10 cellular contexts compared by ENCODE assay signal in genomic region chr1:26307363-26307781, GRCh38. TPM values are rescaled to one million over a fixed set of nuclear protein-coding genes. Genes with fewer than 3 reads are reported as not detected.
DNase-seq lines count a peak whose midpoint lies in the region; ATAC-seq and TF ChIP-seq lines count a peak whose summit lies in the region.
"Had no signal": no experiment of that assay in that cellular context is flagged by ENCODE, and none has a peak within 500 bp of the region (broad histone marks: within the 10 kb centered on the region; RNA-seq: fewer than 3 reads in every experiment).

No MANE protein-coding gene starts in this region.

- H3K9ac ChIP-seq in mesendoderm (ENCODE audit: low read length): peak overlapping the region; percentile 87

- no peaks in the 10 kb centered on the region for H3K9me2 ChIP-seq in GM23338 (ENCODE audit: insufficient read depth)

- H3K4me1 Mint-ChIP-seq in GM23338: peaks cover 16% of the 10 kb centered on the region

- H3K27ac ChIP-seq in ACC112 (ENCODE audit: low read depth, low read length) (no peak overlapping the region), GM23338 (ENCODE audit: low read depth) (no peak overlapping the region), mesendoderm (ENCODE audit: low read depth, low read length) (no peak overlapping the region)

- DNase-seq in GM23338 (ENCODE audit: low spot score) (no peak), mesendoderm (no peak), GOT3 (lab: John Stamatoyannopoulos, UW) (no peak), midbrain (lab: John Stamatoyannopoulos, UW) (no peak), mesenteric fat pad (ENCODE audit: low spot score) (no peak)
- DNase-seq in activated CD4-positive, alpha-beta T cell treated with anti-CD3 and anti-CD28 coated beads, Interleukin-2, amount 50 U/mL, for 48 hours: peak; percentile 20 to 41

- no peak overlapping the region for H3K27ac Mint-ChIP-seq in GM23338

- H3K9me3 Mint-ChIP-seq in GM23338: no peaks in the 10 kb centered on the region

- H3K56ac ChIP-seq in mesendoderm (ENCODE audit: low read length): peak overlapping the region; percentile 84

- peaks cover 1% of the 10 kb centered on the region for H3K79me1 ChIP-seq in mesendoderm (ENCODE audit: low read length)

- H3K27me3 Mint-ChIP-seq in GM23338 (ENCODE audit: insufficient read depth, low read depth, poor library complexity): no peaks in the 10 kb centered on the region

- peaks cover 9% of the 10 kb centered on the region for H3K79me2 ChIP-seq in ACC112 (ENCODE audit: control insufficient read depth, insufficient read depth, low read length, unreplicated experiment)
- 0 out of 2 replicates have a peak, but pooled peaks cover 9% of the 10 kb centered on the region for H3K79me2 ChIP-seq in GM23338 (replicated peaks; ENCODE audit: insufficient read depth)
- H3K79me2 ChIP-seq in mesendoderm (ENCODE audit: control insufficient read depth, insufficient read depth, low read length): no peaks in the 10 kb centered on the region

- ATAC-seq in GM23338: no peak
- ATAC-seq in GM21526 (IDR thresholded peaks at IDR 0.05; ENCODE audit: low FRiP score, unreplicated experiment): no peak

- no peak overlapping the region for H2BK15ac ChIP-seq in mesendoderm (replicated peaks; ENCODE audit: low read depth)

- H3K4me3 ChIP-seq in ACC112 (ENCODE audit: low read depth, low read length) (peak overlapping the region; percentile 99), GM23338 (peak overlapping the region; percentile 99), mesendoderm (ENCODE audit: low read length) (no peak overlapping the region)

- no peak overlapping the region for H4K5ac ChIP-seq in mesendoderm (ENCODE audit: low read length)

- H2AK5ac ChIP-seq in mesendoderm (ENCODE audit: low read length): no peak overlapping the region

- no peak for TF ChIP-seq CTCF in GM23338 (conservative IDR thresholded peaks at IDR 0.05; ENCODE audit: low read depth in 2 of 2)

- H4K20me1 ChIP-seq in GM23338 (replicated peaks; ENCODE audit: insufficient read depth): no peaks in the 10 kb centered on the region

- no CpG with 5 or more reads among the region's 6 CpGs for WGBS in mesendoderm (ENCODE audit: extremely low coverage, insufficient coverage, low lambda C conversion rate)

- H3K4me2 ChIP-seq in GM23338: peak overlapping the region; percentile 84
- H3K4me2 ChIP-seq in mesendoderm (ENCODE audit: low read length): no peak overlapping the region

- no peak overlapping the region for H2BK120ac ChIP-seq in mesendoderm (ENCODE audit: low read depth, low read length)

- no peak overlapping the region for H3K23ac ChIP-seq in mesendoderm (ENCODE audit: low read length)

- no peak overlapping the region for H3K18ac ChIP-seq in mesendoderm (ENCODE audit: low read length)

- H3K36me3 ChIP-seq in ACC112 (ENCODE audit: insufficient read depth, low read length) (no peaks in the 10 kb centered on the region), GM23338 (ENCODE audit: insufficient read depth) (no peaks in the 10 kb centered on the region), mesendoderm (ENCODE audit: control insufficient read depth, insufficient read depth, low read length) (no peaks in the 10 kb centered on the region)

- H3F3A ChIP-seq in GM23338 (replicated peaks; ENCODE audit: low read depth): 0 out of 2 replicates have a peak, but pooled peaks cover 5% of the 10 kb centered on the region

- no peak overlapping the region for H4K8ac ChIP-seq in mesendoderm (ENCODE audit: low read depth, low read length)

- H3K27me3 ChIP-seq in ACC112 (ENCODE audit: insufficient read depth, low read length) (no peaks in the 10 kb centered on the region), GM23338 (ENCODE audit: insufficient read depth) (no peaks in the 10 kb centered on the region), mesendoderm (ENCODE audit: insufficient read depth, low read length, poor library complexity) (no peaks in the 10 kb centered on the region)

- H3K36me3 Mint-ChIP-seq in GM23338 (ENCODE audit: low read depth): no peaks in the 10 kb centered on the region

- no peak overlapping the region for H2BK5ac ChIP-seq in mesendoderm (ENCODE audit: low read length)

- peak overlapping the region; percentile 98; the same call in 2 of the 3 replicates for H3K4me3 Mint-ChIP-seq in GM23338

- H3K4me1 ChIP-seq in ACC112 (ENCODE audit: control insufficient read depth, insufficient read depth, low read length, unreplicated experiment): peaks cover 22% of the 10 kb centered on the region
- H3K4me1 ChIP-seq in GM23338 (ENCODE audit: insufficient read depth): peaks cover 10% of the 10 kb centered on the region
- peaks cover 7% of the 10 kb centered on the region for H3K4me1 ChIP-seq in mesendoderm (ENCODE audit: control insufficient read depth, low read depth, low read length)

- no peak overlapping the region for H3K4ac ChIP-seq in mesendoderm (ENCODE audit: low read depth, low read length)

- peak overlapping the region; percentile 99 for H2AFZ ChIP-seq in ACC112 (ENCODE audit: low read length, unreplicated experiment)
- H2AFZ ChIP-seq in GM23338: peak overlapping the region; percentile 95

TF ChIP-seq in GM23338, 12 proteins besides CTCF, POLR2A, EP300 and RAD21:
- no peak for TF ChIP-seq REST (IDR thresholded peaks at IDR 0.05; ENCODE audit: unreplicated experiment)

RNA-seq across cellular contexts. Expression of gene UBXN11, which starts 0.9 kb away (rescaled TPM):
- total RNA-seq in GM23338 (2014; rRNA removed; shearing (Covaris generic)): 8.0 and 9.4 TPM in 2 replicates
- 7.3 and 8.3 TPM in 2 replicates for polyA plus RNA-seq in GM23338 (2016; fragmentation: Nextera tagmentation; extraction: Ambion mirVana)
- 6.0 TPM for polyA plus RNA-seq in mesendoderm (2013, experiment 1 of 2)
- 6.4 TPM for polyA plus RNA-seq in mesendoderm (2013, experiment 2 of 2)
- total RNA-seq in mesenteric fat pad: 22.2 TPM

RNA-seq across cellular contexts. Expression of gene CD52, which starts 10.4 kb away (rescaled TPM):
- total RNA-seq in GM23338 (2014; rRNA removed; shearing (Covaris generic)): not detected in 2 replicates
- 7.3 and 9.6 TPM in 2 replicates for polyA plus RNA-seq in GM23338 (2016; fragmentation: Nextera tagmentation; extraction: Ambion mirVana)
- 6.4 TPM for polyA plus RNA-seq in mesendoderm (2013, experiment 1 of 2)
- 5.3 TPM for polyA plus RNA-seq in mesendoderm (2013, experiment 2 of 2)
- 27.1 TPM for total RNA-seq in mesenteric fat pad
- total RNA-seq: kidney epithelial cell had no signal

RNA-seq across cellular contexts. Expression of gene SH3BGRL3, which starts 27.5 kb away (rescaled TPM):
- 28.9 and 30.9 TPM in 2 replicates for total RNA-seq in GM23338 (2014; rRNA removed; shearing (Covaris generic))
- polyA plus RNA-seq in GM23338 (2016; fragmentation: Nextera tagmentation; extraction: Ambion mirVana): 370 and 378 TPM in 2 replicates
- polyA plus RNA-seq in mesendoderm (2013, experiment 1 of 2): 80.4 TPM
- 79.4 TPM for polyA plus RNA-seq in mesendoderm (2013, experiment 2 of 2)
- 229 TPM for total RNA-seq in mesenteric fat pad

RNA-seq across cellular contexts. Expression of gene CRYBG2, which starts 46.6 kb away (rescaled TPM):
- total RNA-seq in GM23338 (2014; rRNA removed; shearing (Covaris generic)): 10.0 and 18.4 TPM in 2 replicates
- polyA plus RNA-seq in GM23338 (2016; fragmentation: Nextera tagmentation; extraction: Ambion mirVana): 17.6 and 19.4 TPM in 2 replicates
- 3.8 TPM for polyA plus RNA-seq in mesendoderm (2013, experiment 1 of 2)
- 4.4 TPM for polyA plus RNA-seq in mesendoderm (2013, experiment 2 of 2)
- total RNA-seq in mesenteric fat pad: 0.06 TPM
- total RNA-seq: cardiac septum had no signal

Comparison
In these comparisons a context has a peak if more than half of its experiments do, and no peak if none do; other contexts are left out.
1. DNase-seq: peak in activated CD4-positive, alpha-beta T cell treated with anti-CD3 and anti-CD28 coated beads, Interleukin-2, amount 50 U/mL, for 48 hours (2 of 2); none in GM23338 (single experiment), mesendoderm (single experiment), GOT3 (single experiment), midbrain (single experiment) and mesenteric fat pad (single experiment).
2. RNA of gene CD52, which starts 10.4 kb away (total RNA-seq): 27.1 TPM in mesenteric fat pad (single experiment); not detected in GM23338; every median in the first group is over 10 times any median in the second.